8 cellular contexts compared by ENCODE assay signal in genomic region chr19:12945479-12946091, GRCh38. TPM values are rescaled to one million over a fixed set of nuclear protein-coding genes. Genes with fewer than 3 reads are reported as not detected.
DNase-seq lines count a peak whose midpoint lies in the region; ATAC-seq lines count a peak whose summit lies in the region.

Gene RAD23A (plus strand): TSS chr19:12945862. CDS start chr19:12945949, 87 bp downstream.

- peak within 1 kb of the TSS; percentile 93 for H3K56ac ChIP-seq in mesendoderm (ENCODE audit: low read length)

- H4K5ac ChIP-seq in mesendoderm (ENCODE audit: low read length) = no peak within 1 kb of the TSS

- H3K79me2 ChIP-seq in mesendoderm (ENCODE audit: control insufficient read depth, insufficient read depth, low read length) = peaks cover 18% of the 10 kb centered on the region

- WGBS in mesendoderm (ENCODE audit: extremely low coverage, insufficient coverage, low lambda C conversion rate) = no CpG with 5 or more reads among the region's 62 CpGs

- peak within 1 kb of the TSS; percentile 98 for H4K8ac ChIP-seq in mesendoderm (ENCODE audit: low read depth, low read length)

- H2BK120ac ChIP-seq in mesendoderm (ENCODE audit: low read depth, low read length) = peak within 1 kb of the TSS; percentile 97

- H3K4me1 ChIP-seq in HUES48 (ENCODE audit: control insufficient read depth, insufficient read depth, low read length) = peaks cover 8% of the 10 kb centered on the region; the same call in 1 of the 2 replicates
- peaks cover 14% of the 10 kb centered on the region for H3K4me1 ChIP-seq in NT2/D1 (ENCODE audit: insufficient read depth, insufficient read length)
- H3K4me1 ChIP-seq in endocrine pancreas (ENCODE audit: control insufficient read depth, insufficient read depth, low read length) = peaks cover 5% of the 10 kb centered on the region
- no peaks in the 10 kb centered on the region for H3K4me1 ChIP-seq in mesendoderm (ENCODE audit: control insufficient read depth, low read depth, low read length)

- H3K36me3 Mint-ChIP-seq in activated CD8-positive, alpha-beta memory T cell treated with anti-CD3 and anti-CD28 coated beads, Interleukin-2, amount 10 ng/mL, durations not matched to agents 7 days and 5 days = peaks cover 71% of the 10 kb centered on the region

- peak within 1 kb of the TSS; percentile 100 for H3K27ac ChIP-seq in HUES48 (ENCODE audit: low read depth, low read length)
- H3K27ac ChIP-seq in mesendoderm (ENCODE audit: low read depth, low read length) = peak within 1 kb of the TSS; percentile 99

- H3K36me3 ChIP-seq in HUES48 (ENCODE audit: control insufficient read depth, insufficient read depth, low read length) (peaks cover 73% of the 10 kb centered on the region), NT2/D1 (ENCODE audit: insufficient read depth, insufficient read length, low read length) (peaks cover 79% of the 10 kb centered on the region), endocrine pancreas (ENCODE audit: control insufficient read depth, insufficient read depth, low read length) (peaks cover 14% of the 10 kb centered on the region), mesendoderm (ENCODE audit: control insufficient read depth, insufficient read depth, low read length) (peaks cover 18% of the 10 kb centered on the region)

- H3K79me1 ChIP-seq in mesendoderm (ENCODE audit: low read length) = peaks cover 14% of the 10 kb centered on the region

- H2BK5ac ChIP-seq in mesendoderm (ENCODE audit: low read length) = no peak within 1 kb of the TSS

- H3K9me3 ChIP-seq in HUES48 (ENCODE audit: control insufficient read depth, insufficient read depth, low read length) (no peaks in the 10 kb centered on the region), NT2/D1 (ENCODE audit: insufficient read depth, low read length) (no peaks in the 10 kb centered on the region), endocrine pancreas (ENCODE audit: control insufficient read depth, low read length) (no peaks in the 10 kb centered on the region)

- peak within 1 kb of the TSS; percentile 99 for H3K4ac ChIP-seq in mesendoderm (ENCODE audit: low read depth, low read length)

- H3K4me1 Mint-ChIP-seq in activated CD8-positive, alpha-beta memory T cell treated with anti-CD3 and anti-CD28 coated beads, Interleukin-2, amount 10 ng/mL, durations not matched to agents 7 days and 5 days = peaks cover 67% of the 10 kb centered on the region

- H3K4me3 ChIP-seq in HUES48 (ENCODE audit: low read depth, low read length) = peak within 1 kb of the TSS; percentile 87
- peak within 1 kb of the TSS; percentile 81 for H3K4me3 ChIP-seq in NT2/D1 (ENCODE audit: insufficient read length, low read depth)
- H3K4me3 ChIP-seq in endocrine pancreas (ENCODE audit: control insufficient read depth, insufficient read depth, low read length) = peak within 1 kb of the TSS; percentile 84
- H3K4me3 ChIP-seq in mesendoderm (ENCODE audit: low read length) = peak within 1 kb of the TSS; percentile 71

- no peaks in the 10 kb centered on the region for H3K27me3 Mint-ChIP-seq in activated CD8-positive, alpha-beta memory T cell treated with anti-CD3 and anti-CD28 coated beads, Interleukin-2, amount 10 ng/mL, durations not matched to agents 7 days and 5 days

- peak within 1 kb of the TSS; percentile 97 for H3K27ac Mint-ChIP-seq in activated CD8-positive, alpha-beta memory T cell treated with anti-CD3 and anti-CD28 coated beads, Interleukin-2, amount 10 ng/mL, durations not matched to agents 7 days and 5 days

- H3K27me3 ChIP-seq in HUES48 (ENCODE audit: control insufficient read depth, insufficient read depth, low read length) = no peaks in the 10 kb centered on the region
- no peaks in the 10 kb centered on the region for H3K27me3 ChIP-seq in NT2/D1 (ENCODE audit: insufficient read depth, insufficient read length)
- H3K27me3 ChIP-seq in endocrine pancreas (ENCODE audit: control insufficient read depth, insufficient read depth, low read length) = no peaks in the 10 kb centered on the region
- no peaks in the 10 kb centered on the region for H3K27me3 ChIP-seq in mesendoderm (ENCODE audit: insufficient read depth, low read length, poor library complexity)

- peak within 1 kb of the TSS; percentile 85 for H3K4me3 Mint-ChIP-seq in activated CD8-positive, alpha-beta memory T cell treated with anti-CD3 and anti-CD28 coated beads, Interleukin-2, amount 10 ng/mL, durations not matched to agents 7 days and 5 days

- CTCF ChIA-PET in activated CD8-positive, alpha-beta memory T cell treated with anti-CD3 and anti-CD28 coated beads, Interleukin-2, amount 10 ng/mL, durations not matched to agents 7 days and 5 days (lab: Charles Lee) = interaction anchor here (1.0 to 2.4 kb wide), 3 partner anchors 12 to 60 kb away, joined by 3 to 15 read pairs (median 4); partner anchors contain the start of gene FARSA

- DNase-seq in Caki2 (ENCODE audit: low read depth) (peak; percentile 95), NT2/D1 (ENCODE audit: low read depth, low spot score) (peak; percentile 98), mesendoderm (peak; percentile 99)
- peak; percentile 99 for DNase-seq in activated CD8-positive, alpha-beta memory T cell treated with anti-CD3 and anti-CD28 coated beads, Interleukin-2, amount 10 ng/mL, durations not matched to agents 7 days and 5 days
- DNase-seq in stimulated activated CD8-positive, alpha-beta memory T cell treated with anti-CD3 and anti-CD28 coated beads, Interleukin-12 subunit alpha, Interleukin-12 subunit beta, amount 100 ng/mL, for 4 hours (ENCODE audit: low read depth) = peak; percentile 98

- peak within 1 kb of the TSS; percentile 30 for H2AK5ac ChIP-seq in mesendoderm (ENCODE audit: low read length)

- no peaks in the 10 kb centered on the region for H3K9me3 Mint-ChIP-seq in activated CD8-positive, alpha-beta memory T cell treated with anti-CD3 and anti-CD28 coated beads, Interleukin-2, amount 10 ng/mL, durations not matched to agents 7 days and 5 days (ENCODE audit: low read depth)

- peak; percentile 60 for ATAC-seq in GM21390 (IDR thresholded peaks at IDR 0.05; ENCODE audit: unreplicated experiment)
- peak; percentile 83 for ATAC-seq in activated CD8-positive, alpha-beta memory T cell treated with anti-CD3 and anti-CD28 coated beads, Interleukin-2, amount 10 ng/mL, durations not matched to agents 7 days and 5 days

- no peak within 1 kb of the TSS for H2BK15ac ChIP-seq in mesendoderm (replicated peaks; ENCODE audit: low read depth)

- H3K9ac ChIP-seq in HUES48 (ENCODE audit: low read depth, low read length) (peak within 1 kb of the TSS; percentile 90), NT2/D1 (ENCODE audit: insufficient read length, low read depth) (peak within 1 kb of the TSS; percentile 92), endocrine pancreas (ENCODE audit: control insufficient read depth, insufficient read depth, low read length) (peak within 1 kb of the TSS; percentile 65), mesendoderm (ENCODE audit: low read length) (peak within 1 kb of the TSS; percentile 91)

- H3K4me2 ChIP-seq in mesendoderm (ENCODE audit: low read length) = peak within 1 kb of the TSS; percentile 77

- H3K23ac ChIP-seq in mesendoderm (ENCODE audit: low read length) = no peak within 1 kb of the TSS

- peak within 1 kb of the TSS; percentile 99 for H3K18ac ChIP-seq in mesendoderm (ENCODE audit: low read length)

- in situ Hi-C loops in Caki2 (cut with HindIII; ENCODE audit: low pct_unique_long_range_greater_than_20kb, low sequenced_read_pairs) = no loop called here

RNA-seq across cellular contexts. Expression of gene RAD23A, which starts in this region (rescaled TPM):
- 211 and 217 TPM in 2 replicates for total RNA-seq in Caki2 (2014; rRNA removed; shearing (Covaris generic); ENCODE audit: low replicate concordance)
- 100 to 1,000 TPM; 164 to 168 TPM for total RNA-seq in activated CD8-positive, alpha-beta memory T cell treated with anti-CD3 and anti-CD28 coated beads, Interleukin-2, amount 10 ng/mL, durations not matched to agents 7 days and 5 days
- 84.9 TPM for polyA plus RNA-seq in mesendoderm (2013, experiment 1 of 2)
- 85.2 TPM for polyA plus RNA-seq in mesendoderm (2013, experiment 2 of 2)

Comparison
In these comparisons a context has a peak if more than half of its experiments do, and no peak if none do; other contexts are left out.
1. Peak in every context shown above with its lines: DNase-seq, ATAC-seq, H3K4me3 ChIP-seq and H3K27ac ChIP-seq.